ENCODE assay signal across 7 cellular contexts in genomic region chr11:104918113-104918824, GRCh38. TPM values are rescaled to one million over a fixed set of nuclear protein-coding genes. Genes with fewer than 3 reads are reported as not detected.
DNase-seq lines count a peak whose midpoint lies in the region; ATAC-seq, FAIRE-seq and TF ChIP-seq lines count a peak whose summit lies in the region.

No MANE protein-coding gene starts in this region.

- no peak for FAIRE-seq in urothelium cell line (lab: Jason Lieb, UNC)

- no peak for TF ChIP-seq CTCF in lower lobe of right lung (IDR thresholded peaks at IDR 0.05)

- H3K4me1 ChIP-seq in lower lobe of right lung: peaks cover 25% of the 10 kb centered on the region

- no peaks in the 10 kb centered on the region for H3K36me3 ChIP-seq in lower lobe of right lung

- no peaks in the 10 kb centered on the region for H3K27me3 ChIP-seq in lower lobe of right lung (ENCODE audit: low read depth)

- intact Hi-C loops in lower lobe of right lung (cut with DNase I): no loop called here

- peak overlapping the region; percentile 77 for H3K27ac ChIP-seq in lower lobe of right lung

- DNase-seq in amniotic epithelial cell (ENCODE audit: low read depth) (peak; percentile 73), lower lobe of right lung (no peak), urothelium cell line (ENCODE audit: low spot score) (peak; percentile 6)
- DNase-seq in activated CD4-positive, alpha-beta T cell treated with anti-CD3 and anti-CD28 coated beads, Interleukin-2, amount 50 U/mL, for 1 hour: no peak

- ATAC-seq in GM18519 (IDR thresholded peaks at IDR 0.05; ENCODE audit: low FRiP score, unreplicated experiment) (peak; percentile 80), HG03175 (IDR thresholded peaks at IDR 0.05; ENCODE audit: unreplicated experiment) (peak; percentile 69), lower lobe of right lung (peak; percentile 70 to 89), HG03571 (IDR thresholded peaks at IDR 0.05; ENCODE audit: unreplicated experiment) (no peak)

- H3K4me3 ChIP-seq in lower lobe of right lung: peak overlapping the region; percentile 50

- H3K9me3 ChIP-seq in lower lobe of right lung: no peaks in the 10 kb centered on the region

RNA-seq across cellular contexts. Expression of gene CASP12, which starts 20.0 kb away (rescaled TPM):
- 1.6 TPM for total RNA-seq in lower lobe of right lung

RNA-seq across cellular contexts. Expression of gene CASP4, which starts 50.1 kb away (rescaled TPM):
- total RNA-seq in lower lobe of right lung: 113 TPM

Comparison
In these comparisons a context has a peak if more than half of its experiments do, and no peak if none do; other contexts are left out.
1. DNase-seq: peak in amniotic epithelial cell (single experiment) and urothelium cell line (single experiment); none in lower lobe of right lung (single experiment) and activated CD4-positive, alpha-beta T cell treated with anti-CD3 and anti-CD28 coated beads, Interleukin-2, amount 50 U/mL, for 1 hour (single experiment).